Comparison of ENCODE assay signal across 14 cellular contexts in genomic region chr17:28700278-28700677, GRCh38. TPM values are rescaled to one million over a fixed set of nuclear protein-coding genes. Genes with fewer than 3 reads are reported as not detected.
DNase-seq lines count a peak whose midpoint lies in the region; ATAC-seq, FAIRE-seq and TF ChIP-seq lines count a peak whose summit lies in the region.
"Had no signal": no experiment of that assay in that cellular context is flagged by ENCODE, and none has a peak within 500 bp of the region (broad histone marks: within the 10 kb centered on the region; RNA-seq: fewer than 3 reads in every experiment).

No MANE protein-coding gene starts in this region.

- no peaks in the 10 kb centered on the region for H3K9me3 ChIP-seq in H1 (ENCODE audit: insufficient read depth in 2 of 2, low read depth in 1 of 2, low read length in 1 of 2)
- H3K9me3 ChIP-seq in small intestine (ENCODE audit: control insufficient read depth, low read depth): no peaks in the 10 kb centered on the region
- H3K9me3 ChIP-seq: BLaER1, Caco-2 had no signal

- H3K27me3 ChIP-seq in H1 (replicated peaks in 1 of 4; ENCODE audit: control insufficient read depth in 3 of 4, extremely low read depth in 1 of 4, insufficient read depth in 3 of 4, low read length in 3 of 4) (no peaks in the 10 kb centered on the region), small intestine (ENCODE audit: control insufficient read depth in 2 of 2, insufficient read depth in 2 of 2, low read length in 2 of 2) (no peaks in the 10 kb centered on the region)
- H3K27me3 ChIP-seq: BLaER1 had no signal

- 95% methylated on average over 8 of the region's 8 CpGs; no CpG with 5 or more reads in 1 of the 2 experiments for WGBS in H1 (ENCODE audit: extremely low coverage in 1 of 2, insufficient coverage in 1 of 2, insufficient read length in 1 of 2, insufficient replicate concordance in 2 of 2, low coverage in 1 of 2, low lambda C conversion rate in 2 of 2, missing lambda C conversion rate in 1 of 2), 2 experiments
- WGBS in small intestine, 3 donors: 35 to 74% (median 58%) methylated on average over 8 of the region's 8 CpGs

- CTCF ChIA-PET in H1 (lab: Charles Lee; ENCODE audit: partially characterized antibody): interaction anchor here (0.5 to 1.5 kb wide), 6 partner anchors 9 to 241 kb away, joined by 3 to 6 read pairs (median 3); no protein-coding TSS in a partner anchor

- TF ChIP-seq CTCF in VCaP (conservative IDR thresholded peaks at IDR 0.05) (no peak), H1 (IDR thresholded peaks at IDR 0.05; ENCODE audit: control extremely low read depth in 1 of 3, insufficient read depth in 1 of 3, low read depth in 1 of 3, low read length in 3 of 3) (no peak)

- H3K23me2 ChIP-seq in H1 (ENCODE audit: low read depth, low read length): no peaks in the 10 kb centered on the region

- H2BK20ac ChIP-seq in H1 (ENCODE audit: low read length): no peak overlapping the region

- H3K4me1 ChIP-seq in H1 (replicated peaks in 1 of 4; ENCODE audit: control insufficient read depth in 3 of 4, insufficient read depth in 4 of 4, low read length in 3 of 4): peaks cover 0 to 8% (median 2%) of the 10 kb centered on the region in 4 experiments; a peak in 3 of 7 replicates
- H3K4me1 ChIP-seq in small intestine (ENCODE audit: control insufficient read depth in 2 of 2, insufficient read depth in 1 of 2, low read depth in 1 of 2, low read length in 1 of 2): peaks cover 0 to 9% of the 10 kb centered on the region in 2 donors
- H3K4me1 ChIP-seq: BLaER1 had no signal

- no peak overlapping the region for H2AFZ ChIP-seq in H1 (ENCODE audit: low read length)
- H2AFZ ChIP-seq: GM23338 had no signal

- no peak overlapping the region for H2BK15ac ChIP-seq in H1 (ENCODE audit: low read length)

- H4K5ac ChIP-seq in H1 (ENCODE audit: insufficient read length, low read depth, low read length): no peak overlapping the region

- H4K8ac ChIP-seq in H1 (ENCODE audit: extremely low read depth, insufficient read depth, low read length): peak overlapping the region; percentile 9; the same call in 1 of the 2 replicates

- H3K27ac ChIP-seq in VCaP: peak overlapping the region; percentile 74; the same call in 1 of the 2 replicates
- H3K27ac ChIP-seq in H1 (ENCODE audit: low read depth, low read length): no peak overlapping the region
- peak overlapping the region in 1 of 2 donors; percentile 22 for H3K27ac ChIP-seq in small intestine (ENCODE audit: low read depth in 1 of 2, low read length in 1 of 2)
- H3K27ac ChIP-seq: BLaER1 had no signal

- H3K4ac ChIP-seq in H1 (replicated peaks; ENCODE audit: insufficient read length, low read depth, low read length): no peak overlapping the region

- H3K56ac ChIP-seq in H1 (replicated peaks; ENCODE audit: insufficient read length, low read depth, low read length): no peak overlapping the region

- ATAC-seq in GM21381 (IDR thresholded peaks at IDR 0.05; ENCODE audit: unreplicated experiment): no peak

- POLR2A ChIA-PET in H1 (lab: Charles Lee; ENCODE audit: partially characterized antibody): interaction anchor here (0.8 to 3.8 kb wide), 10 partner anchors 9 to 209 kb away, joined by 3 to 46 read pairs (median 4); partner anchors contain the start of genes PROCA1 and RPL23A

- H3K79me1 ChIP-seq in H1 (ENCODE audit: low read depth, low read length): no peaks in the 10 kb centered on the region

- no peak overlapping the region for H2AK5ac ChIP-seq in H1 (ENCODE audit: low read depth, low read length)

- no peak overlapping the region for H2BK120ac ChIP-seq in H1 (replicated peaks; ENCODE audit: low read depth, low read length)

- H3K4me3 ChIP-seq in H1 (ENCODE audit: extremely low read depth in 1 of 4, insufficient read depth in 2 of 4, low read depth in 3 of 4, low read length in 4 of 4): no peak overlapping the region
- no peak overlapping the region for H3K4me3 ChIP-seq in small intestine (ENCODE audit: low read depth in 1 of 2, low read length in 2 of 2)
- H3K4me3 ChIP-seq: BLaER1, GM23338 had no signal

- no peak overlapping the region for H2BK5ac ChIP-seq in H1 (ENCODE audit: low read depth, low read length)

- no peak overlapping the region for H3K9ac ChIP-seq in H1 (replicated peaks in 1 of 4; ENCODE audit: extremely low read depth in 1 of 4, low read depth in 3 of 4, low read length in 3 of 4)
- H3K9ac ChIP-seq: BLaER1 had no signal

- no peak overlapping the region for H4K91ac ChIP-seq in H1 (replicated peaks; ENCODE audit: insufficient read length, low read length)

- H3K4me2 ChIP-seq in H1 (ENCODE audit: insufficient read depth in 1 of 2, low read depth in 2 of 2, low read length in 2 of 2): no peak overlapping the region
- H3K4me2 ChIP-seq: BLaER1, GM23338 had no signal

- no peak overlapping the region for H3K14ac ChIP-seq in H1 (ENCODE audit: insufficient read length)

- no peaks in the 10 kb centered on the region for H3K79me2 ChIP-seq in H1 (ENCODE audit: control insufficient read depth in 1 of 2, insufficient read depth in 2 of 2, low read length in 2 of 2)

- no peak overlapping the region for H2BK12ac ChIP-seq in H1 (ENCODE audit: low read depth, low read length)

- no peak overlapping the region for H3K18ac ChIP-seq in H1 (ENCODE audit: extremely low read depth, low read length)

- H4K20me1 ChIP-seq in H1 (replicated peaks in 1 of 2; ENCODE audit: control insufficient read depth in 1 of 2, insufficient read depth in 2 of 2, low read length in 2 of 2): peaks cover 10 to 24% of the 10 kb centered on the region in 2 experiments

- no peak for TF ChIP-seq EP300 in H1 (IDR thresholded peaks at IDR 0.05; ENCODE audit: borderline replicate concordance in 1 of 2, low read depth in 2 of 2, low read length in 2 of 2)

- H3K36me3 ChIP-seq in H1 (ENCODE audit: control insufficient read depth in 2 of 4, insufficient read depth in 4 of 4, low read length in 3 of 4) (peaks cover 40 to 77% (median 70%) of the 10 kb centered on the region in 4 experiments), small intestine (ENCODE audit: control insufficient read depth in 2 of 2, insufficient read depth in 2 of 2, low read length in 2 of 2) (peaks cover 29 to 43% of the 10 kb centered on the region in 2 donors)

- DNase-seq in D341Med (ENCODE audit: low spot score) (peak; percentile 30), H1 (ENCODE audit: low read depth in 1 of 2, low spot score in 2 of 2) (no peak), small intestine (peak; percentile 72), SW480 (ENCODE audit: low spot score) (no peak), NAMALWA (ENCODE audit: low spot score) (no peak)
- DNase-seq: AML-193; Caco-2; CD8-positive, alpha-beta memory T cell; GF-D8; H9 had no signal

- TF ChIP-seq POLR2A in H1 (IDR thresholded peaks at IDR 0.05; ENCODE audit: control extremely low read depth in 1 of 2, low read depth in 2 of 2, low read length in 2 of 2): 0 out of 3 replicates have a peak, but pooled peaks of 1 of the 2 experiments have one; percentile 8

- TF ChIP-seq RAD21 in H1 (IDR thresholded peaks at IDR 0.05 in 1 of 2, conservative IDR thresholded peaks at IDR 0.05 in 1 of 2; ENCODE audit: low read depth in 2 of 2, low read length in 2 of 2): no peak

- no peak overlapping the region for H3K23ac ChIP-seq in H1 (ENCODE audit: insufficient read length)

- FAIRE-seq in H1 (lab: Jason Lieb, UNC) (no peak), small intestine (lab: Jason Lieb, UNC) (no peak)

RNA-seq across cellular contexts. Expression of gene PROCA1, which starts 11.4 kb away (rescaled TPM):
- total RNA-seq in H1 (2021; fragmentation: NEBNext Ultra II Directional; extraction: Animal tissue kit (Norgen Biotek cat#: 25700)): 17.8 and 21.2 TPM in 2 replicates
- polyA plus RNA-seq in H1 (2011; rRNA removed) (26.3 and 42.3 TPM in 2 replicates), small intestine (1 to 10 TPM; 2.3 to 5.4 (median 4.1) TPM)
- polyA plus RNA-seq in H1 (2011; cell fraction: cytosol; rRNA removed): 47.1 TPM
- 78.8 TPM for polyA plus RNA-seq in H1 (2011; cell fraction: nucleus; rRNA removed)
- polyA plus RNA-seq in H1 (2012, experiment 1 of 2): 21.7 to 36.5 TPM (median 29.5 TPM) in 4 replicates
- polyA plus RNA-seq in H1 (2012, experiment 2 of 2): 9.9 TPM
- polyA plus RNA-seq in H1 (2013, experiment 1 of 2): 33.5 TPM
- polyA plus RNA-seq in H1 (2013, experiment 2 of 2): 30.2 TPM
- polyA minus RNA-seq in H1 (2011; rRNA and poly(A)+ RNA removed): 8.5 and 15.4 TPM in 2 replicates
- 7.4 TPM for polyA minus RNA-seq in H1 (2011; cell fraction: cytosol; rRNA and poly(A)+ RNA removed)
- 19.6 TPM for polyA minus RNA-seq in H1 (2011; cell fraction: nucleus; rRNA and poly(A)+ RNA removed)

RNA-seq across cellular contexts. Expression of gene RAB34, which starts 17.4 kb away (rescaled TPM):
- total RNA-seq in H1 (2021; fragmentation: NEBNext Ultra II Directional; extraction: Animal tissue kit (Norgen Biotek cat#: 25700)): 236 and 237 TPM in 2 replicates
- 305 and 317 TPM in 2 replicates for polyA plus RNA-seq in H1 (2011; rRNA removed)
- 271 TPM for polyA plus RNA-seq in H1 (2011; cell fraction: cytosol; rRNA removed)
- polyA plus RNA-seq in H1 (2011; cell fraction: nucleus; rRNA removed): 400 TPM
- polyA plus RNA-seq in H1 (2012, experiment 1 of 2): 251 to 292 TPM (median 264 TPM) in 4 replicates
- 494 TPM for polyA plus RNA-seq in H1 (2012, experiment 2 of 2)
- polyA plus RNA-seq in H1 (2013, experiment 1 of 2): 193 TPM
- polyA plus RNA-seq in H1 (2013, experiment 2 of 2): 187 TPM
- 277 and 302 TPM in 2 replicates for polyA minus RNA-seq in H1 (2011; rRNA and poly(A)+ RNA removed)
- 114 TPM for polyA minus RNA-seq in H1 (2011; cell fraction: cytosol; rRNA and poly(A)+ RNA removed)
- 81.9 TPM for polyA minus RNA-seq in H1 (2011; cell fraction: nucleus; rRNA and poly(A)+ RNA removed)
- polyA plus RNA-seq in small intestine: 10 to 100 TPM in 2 of 3 donors, 1 to 10 TPM in 1; 4.2 to 33.5 (median 31.0) TPM

RNA-seq across cellular contexts. Expression of gene RPL23A, which starts 19.5 kb away (rescaled TPM):
- 2,145 and 2,163 TPM in 2 replicates for total RNA-seq in H1 (2021; fragmentation: NEBNext Ultra II Directional; extraction: Animal tissue kit (Norgen Biotek cat#: 25700))
- polyA plus RNA-seq in H1 (2011; rRNA removed): 884 and 1,227 TPM in 2 replicates
- polyA plus RNA-seq in H1 (2011; cell fraction: cytosol; rRNA removed): 1,258 TPM
- 306 TPM for polyA plus RNA-seq in H1 (2011; cell fraction: nucleus; rRNA removed)
- 2,135 to 2,354 TPM (median 2,206 TPM) in 4 replicates for polyA plus RNA-seq in H1 (2012, experiment 1 of 2)
- polyA plus RNA-seq in H1 (2012, experiment 2 of 2): 1,447 TPM
- 3,898 TPM for polyA plus RNA-seq in H1 (2013, experiment 1 of 2)
- polyA plus RNA-seq in H1 (2013, experiment 2 of 2): 3,934 TPM
- 698 and 961 TPM in 2 replicates for polyA minus RNA-seq in H1 (2011; rRNA and poly(A)+ RNA removed)
- 469 TPM for polyA minus RNA-seq in H1 (2011; cell fraction: cytosol; rRNA and poly(A)+ RNA removed)
- polyA minus RNA-seq in H1 (2011; cell fraction: nucleus; rRNA and poly(A)+ RNA removed): 493 TPM
- 1,000 to 10,000 TPM in 2 of 3 donors, 100 to 1,000 TPM in 1; 783 to 1,912 (median 1,402) TPM for polyA plus RNA-seq in small intestine

RNA-seq across cellular contexts. Expression of gene TLCD1, which starts 25.8 kb away (rescaled TPM):
- 40.7 and 45.3 TPM in 2 replicates for total RNA-seq in H1 (2021; fragmentation: NEBNext Ultra II Directional; extraction: Animal tissue kit (Norgen Biotek cat#: 25700))
- polyA plus RNA-seq in H1 (2011; rRNA removed) (101 and 128 TPM in 2 replicates), small intestine (10 to 100 TPM; 10.7 to 21.3 (median 12.1) TPM)
- 68.5 TPM for polyA plus RNA-seq in H1 (2011; cell fraction: cytosol; rRNA removed)
- 49.5 TPM for polyA plus RNA-seq in H1 (2011; cell fraction: nucleus; rRNA removed)
- polyA plus RNA-seq in H1 (2012, experiment 1 of 2): 52.1 to 60.3 TPM (median 56.3 TPM) in 4 replicates
- 75.5 TPM for polyA plus RNA-seq in H1 (2012, experiment 2 of 2)
- 78.2 TPM for polyA plus RNA-seq in H1 (2013, experiment 1 of 2)
- polyA plus RNA-seq in H1 (2013, experiment 2 of 2): 86.3 TPM
- polyA minus RNA-seq in H1 (2011; rRNA and poly(A)+ RNA removed): 56.0 and 64.2 TPM in 2 replicates
- 19.7 TPM for polyA minus RNA-seq in H1 (2011; cell fraction: cytosol; rRNA and poly(A)+ RNA removed)
- polyA minus RNA-seq in H1 (2011; cell fraction: nucleus; rRNA and poly(A)+ RNA removed): 40.5 TPM
- polyA plus RNA-seq: CD8-positive, alpha-beta memory T cell had no signal

RNA-seq across cellular contexts. Expression of gene NEK8, which starts 28.3 kb away (rescaled TPM):
- 14.9 and 16.8 TPM in 2 replicates for total RNA-seq in H1 (2021; fragmentation: NEBNext Ultra II Directional; extraction: Animal tissue kit (Norgen Biotek cat#: 25700))
- polyA plus RNA-seq in H1 (2011; rRNA removed): 23.3 and 23.4 TPM in 2 replicates
- 30.0 TPM for polyA plus RNA-seq in H1 (2011; cell fraction: cytosol; rRNA removed)
- 57.5 TPM for polyA plus RNA-seq in H1 (2011; cell fraction: nucleus; rRNA removed)
- polyA plus RNA-seq in H1 (2012, experiment 1 of 2): 19.9 to 22.9 TPM (median 20.6 TPM) in 4 replicates
- polyA plus RNA-seq in H1 (2012, experiment 2 of 2): 12.2 TPM
- polyA plus RNA-seq in H1 (2013, experiment 1 of 2): 12.7 TPM
- 10.6 TPM for polyA plus RNA-seq in H1 (2013, experiment 2 of 2)
- 57.7 and 64.5 TPM in 2 replicates for polyA minus RNA-seq in H1 (2011; rRNA and poly(A)+ RNA removed)
- polyA minus RNA-seq in H1 (2011; cell fraction: cytosol; rRNA and poly(A)+ RNA removed): 11.2 TPM
- polyA minus RNA-seq in H1 (2011; cell fraction: nucleus; rRNA and poly(A)+ RNA removed): 46.1 TPM
- 1 to 10 TPM; 3.5 to 3.6 (median 3.6) TPM for polyA plus RNA-seq in small intestine

Comparison
In these comparisons a context has a peak if more than half of its experiments do, and no peak if none do; other contexts are left out.
1. DNase-seq: peak in D341Med (single experiment) and small intestine (single experiment); none in H1 (0 of 2), SW480 (single experiment) and NAMALWA (single experiment).